In genomic region chr17:70510288-70510687, GRCh38 we compare ENCODE assay signal across 6 cellular contexts.
"Had no signal": no experiment of that assay in that cellular context is flagged by ENCODE, and none has a peak within 500 bp of the region (broad histone marks: within the 10 kb centered on the region; RNA-seq: fewer than 3 reads in every experiment).

No MANE protein-coding gene starts in this region.

- H3K4me3 Mint-ChIP-seq: IgD-negative memory B cell had no signal

- DNase-seq: KBM-7, KG1 had no signal

- H3K27ac ChIP-seq: HL-60, KMS-11 had no signal

- FAIRE-seq: K562 had no signal

- H3K27me3 Mint-ChIP-seq: IgD-negative memory B cell had no signal

- H3K9ac ChIP-seq: KMS-11 had no signal

- H3K4me2 ChIP-seq: KMS-11 had no signal

- H3K4me3 ChIP-seq: K562 had no signal

- ATAC-seq: K562 had no signal

- H3K27ac Mint-ChIP-seq: IgD-negative memory B cell had no signal

- H3K9me3 Mint-ChIP-seq: IgD-negative memory B cell had no signal

- H3K4me1 Mint-ChIP-seq: IgD-negative memory B cell had no signal
